In genomic region chr20:53692465-53693067, GRCh38 we compare ENCODE assay signal across 9 cellular contexts.
DNase-seq lines count a peak whose midpoint lies in the region; ATAC-seq and TF ChIP-seq lines count a peak whose summit lies in the region.
"Had no signal": no experiment of that assay in that cellular context is flagged by ENCODE, and none has a peak within 500 bp of the region (broad histone marks: within the 10 kb centered on the region; RNA-seq: fewer than 3 reads in every experiment).

No MANE protein-coding gene starts in this region.

- TF ChIP-seq CTCF in GM20000 (IDR thresholded peaks at IDR 0.05; ENCODE audit: extremely low read depth, missing control alignments) (no peak), Panc1 (IDR thresholded peaks at IDR 0.05) (no peak), fibroblast of pulmonary artery (IDR thresholded peaks at IDR 0.05; ENCODE audit: low read length, missing control alignments) (no peak), sigmoid colon (IDR thresholded peaks at IDR 0.05) (no peak)

- H3K27ac ChIP-seq in Panc1 (ENCODE audit: low read length) (peak overlapping the region; percentile 85), sigmoid colon (no peak overlapping the region)
- H3K27ac ChIP-seq: uterus, WERI-Rb-1 had no signal

- in situ Hi-C loops in Panc1 (cut with HindIII; ENCODE audit: low pct_unique_long_range_greater_than_20kb, low sequenced_read_pairs), result no loop called here

- CTCF ChIA-PET in Panc1 (lab: Charles Lee), result no interaction called here

- TF ChIP-seq EP300 in sigmoid colon (IDR thresholded peaks at IDR 0.05), result no peak

- POLR2A ChIA-PET in Panc1 (lab: Charles Lee), result interaction anchor here (0.8 to 1.9 kb wide), 2 partner anchors 13 to 15 kb away, joined by 3 to 6 read pairs; no protein-coding TSS in a partner anchor

- H3K4me1 ChIP-seq in Panc1 (ENCODE audit: control insufficient read depth, insufficient read depth, low read length), result peaks cover 28% of the 10 kb centered on the region
- H3K4me1 ChIP-seq in sigmoid colon, result peaks cover 0 to 3% (median 0%) of the 10 kb centered on the region in 4 donors
- H3K4me1 ChIP-seq: uterus had no signal

- WGBS in sigmoid colon, 2 donors, result 74 to 86% methylated on average over 10 of the region's 10 CpGs

- no TSS peak for BruUV-seq in Panc1 (replicated peaks; lab: Mats Ljungman, UMichigan)

- intact Hi-C loops in Panc1 (cut with micrococcal nuclease; ENCODE audit: unreplicated experiment), result no loop called here
- intact Hi-C loops in sigmoid colon (cut with DNase I), result no loop called here

- no peaks in the 10 kb centered on the region for H3K9me3 ChIP-seq in Panc1 (ENCODE audit: control insufficient read depth, insufficient read depth, low read depth, low read length)
- H3K9me3 ChIP-seq in sigmoid colon, result no peaks in the 10 kb centered on the region
- H3K9me3 ChIP-seq: uterus had no signal

- H3K4me3 ChIP-seq in Panc1 (ENCODE audit: low read depth in 2 of 2, low read length in 2 of 2), result no peak overlapping the region
- no peak overlapping the region for H3K4me3 ChIP-seq in fibroblast of pulmonary artery (replicated peaks; ENCODE audit: low read depth, low read length)
- H3K4me3 ChIP-seq in sigmoid colon, result no peak overlapping the region
- H3K4me3 ChIP-seq: uterus had no signal

- peak; percentile 82 for ATAC-seq in Panc1
- ATAC-seq in HG02852 (IDR thresholded peaks at IDR 0.05; ENCODE audit: unreplicated experiment), result no peak
- no peak for ATAC-seq in HG02798 (IDR thresholded peaks at IDR 0.05; ENCODE audit: poor library complexity, unreplicated experiment)

- H3K36me3 ChIP-seq in Panc1 (ENCODE audit: control insufficient read depth, insufficient read depth, low read length) (no peaks in the 10 kb centered on the region), sigmoid colon (no peaks in the 10 kb centered on the region)
- H3K36me3 ChIP-seq: uterus, WERI-Rb-1 had no signal

- H3K27me3 ChIP-seq in Panc1 (ENCODE audit: control insufficient read depth, insufficient read depth, low read length) (no peaks in the 10 kb centered on the region), sigmoid colon (no peaks in the 10 kb centered on the region)
- H3K27me3 ChIP-seq: uterus had no signal

- DNase-seq in GM20000 (ENCODE audit: low spot score), result peak; percentile 8
- DNase-seq in Panc1 (ENCODE audit: low read depth, low spot score), result no peak
- DNase-seq in fibroblast of pulmonary artery (ENCODE audit: low read depth), result peak; percentile 86
- DNase-seq in sigmoid colon, result peak; percentile 74
- DNase-seq in NCI-H1417 (lab: John Stamatoyannopoulos, UW), result no peak
- DNase-seq: WERI-Rb-1 had no signal

- peak in 1 of 2 donors; percentile 6 for TF ChIP-seq POLR2A in sigmoid colon (IDR thresholded peaks at IDR 0.05)

Comparison
In these comparisons a context has a peak if more than half of its experiments do, and no peak if none do; other contexts are left out.
1. DNase-seq: peak in GM20000 (single experiment), fibroblast of pulmonary artery (single experiment) and sigmoid colon (single experiment); none in Panc1 (single experiment) and NCI-H1417 (0 of 3).